18 cellular contexts compared by ENCODE assay signal in the genomic region with DNA sequence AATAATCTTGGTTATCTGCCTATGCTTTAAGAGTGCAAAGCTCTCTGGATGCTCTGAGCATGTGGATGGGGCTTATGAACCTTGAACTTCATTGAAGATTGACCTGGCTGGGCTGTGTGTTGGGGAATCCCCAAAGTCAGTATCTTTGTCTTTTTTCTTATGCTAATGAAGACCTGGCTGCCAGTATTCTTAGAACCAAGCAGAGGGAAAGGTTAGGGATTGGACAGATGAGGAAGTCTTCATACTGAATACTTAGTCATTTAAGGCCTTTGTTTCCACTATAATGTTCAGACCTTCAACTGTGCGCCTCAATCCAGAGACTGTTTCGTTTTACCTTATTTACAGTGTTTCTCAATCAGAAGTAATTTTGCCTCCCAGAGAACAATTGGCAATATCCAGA.
"Had no signal": no experiment of that assay in that cellular context is flagged by ENCODE, and none has a peak within 500 bp of the region (broad histone marks: within the 10 kb centered on the region; RNA-seq: fewer than 3 reads in every experiment).

No MANE protein-coding gene starts in this region.

- H3K36me3 ChIP-seq: esophagus squamous epithelium, spleen, vagina had no signal

- H3K4me1 ChIP-seq: esophagus squamous epithelium, spleen, vagina had no signal

- H3K4me3 ChIP-seq: esophagus squamous epithelium, spleen, vagina had no signal

- H3K9me3 ChIP-seq: esophagus squamous epithelium, spleen, vagina had no signal

- ATAC-seq: activated T-cell treated with anti-CD3 and anti-CD28 coated beads, Interleukin-2, amount 50 U/mL, for 4 hours; left colon had no signal

- H3K9me3 Mint-ChIP-seq: activated CD4-positive, alpha-beta memory T cell treated with anti-CD3 and anti-CD28 coated beads, Interleukin-2, amount 10 ng/mL, durations not matched to agents 7 days and 5 days; activated naive CD4-positive, alpha-beta T cell treated with anti-CD3 and anti-CD28 coated beads, Interleukin-2, amount 50 U/mL, for 24 hours; activated T-cell treated with anti-CD3 and anti-CD28 coated beads, Interleukin-2, amount 50 U/mL, for 4 hours; nephron progenitor cell had no signal

- H3K4me1 Mint-ChIP-seq: activated CD4-positive, alpha-beta memory T cell treated with anti-CD3 and anti-CD28 coated beads, Interleukin-2, amount 10 ng/mL, durations not matched to agents 7 days and 5 days had no signal

- H3K27me3 ChIP-seq: esophagus squamous epithelium, spleen, vagina had no signal

- H3K4me3 Mint-ChIP-seq: activated CD4-positive, alpha-beta memory T cell treated with anti-CD3 and anti-CD28 coated beads, Interleukin-2, amount 10 ng/mL, durations not matched to agents 7 days and 5 days; activated naive CD4-positive, alpha-beta T cell treated with anti-CD3 and anti-CD28 coated beads, Interleukin-2, amount 50 U/mL, for 24 hours; activated T-cell treated with anti-CD3 and anti-CD28 coated beads, Interleukin-2, amount 50 U/mL, for 4 hours; nephron progenitor cell had no signal

- H3K27ac ChIP-seq: esophagus squamous epithelium, spleen, vagina had no signal

- DNase-seq: activated CD4-positive, alpha-beta memory T cell treated with anti-CD3 and anti-CD28 coated beads, Interleukin-2, amount 10 ng/mL, durations not matched to agents 7 days and 5 days; activated CD4-positive, alpha-beta T cell treated with anti-CD3 and anti-CD28 coated beads for 48 hours; activated effector memory CD4-positive, alpha-beta T cell treated with anti-CD3 and anti-CD28 coated beads, Interleukin-2, amount 50 U/mL, for 16 hours; activated T-cell treated with anti-CD3 and anti-CD28 coated beads, Interleukin-2, amount 50 U/mL, for 4 hours; amniotic stem cell; dermis blood vessel endothelial cell; effector memory CD4-positive, alpha-beta T cell; esophagus squamous epithelium; left colon; nephron progenitor cell; nucleus accumbens; posterior cingulate gyrus; stimulated activated naive CD4-positive, alpha-beta T cell treated with Interleukin-2 at 50 U/mL for 16 hours; SW 1271; trophoblast cell had no signal

- H3K27me3 Mint-ChIP-seq: activated CD4-positive, alpha-beta memory T cell treated with anti-CD3 and anti-CD28 coated beads, Interleukin-2, amount 10 ng/mL, durations not matched to agents 7 days and 5 days; activated naive CD4-positive, alpha-beta T cell treated with anti-CD3 and anti-CD28 coated beads, Interleukin-2, amount 50 U/mL, for 24 hours had no signal

- H3K27ac Mint-ChIP-seq: activated CD4-positive, alpha-beta memory T cell treated with anti-CD3 and anti-CD28 coated beads, Interleukin-2, amount 10 ng/mL, durations not matched to agents 7 days and 5 days; activated naive CD4-positive, alpha-beta T cell treated with anti-CD3 and anti-CD28 coated beads, Interleukin-2, amount 50 U/mL, for 24 hours; nephron progenitor cell had no signal
